28 cellular contexts compared by ENCODE assay signal in genomic region chr12:98221243-98221808, GRCh38.
A peak's percentile ranks its signal among the peaks of the same experiment; 100 is the strongest.
DNase-seq lines count a peak whose midpoint lies in the region; ATAC-seq, FAIRE-seq and TF ChIP-seq lines count a peak whose summit lies in the region.
"Had no signal": no experiment of that assay in that cellular context is flagged by ENCODE, and none has a peak within 500 bp of the region (broad histone marks: within the 10 kb centered on the region; RNA-seq: fewer than 3 reads in every experiment).

No MANE protein-coding gene starts in this region.

- DNase-seq in Daoy (ENCODE audit: low read depth) (peak; percentile 46), astrocyte (ENCODE audit: low read depth) (peak; percentile 58), endodermal cell (peak; percentile 59), nephron progenitor cell (no peak), T1000 (lab: John Stamatoyannopoulos, UW) (no peak), GM13977 (ENCODE audit: low spot score) (no peak), NCI-H1417 (lab: John Stamatoyannopoulos, UW) (no peak)
- DNase-seq: BE2C; CD8-positive, alpha-beta memory T cell; DMS 273 treated with DMSO at 0.1 percent for 48 hours; DMS79; H9; KBM-7; MV-4-11; NCI-H1694; NCI-H2029 treated with DMSO at 0.1 percent for 48 hours; NCI-H2171; NCI-H345; PC-9; SJCRH30 had no signal

- H4K20me1 ChIP-seq in astrocyte (ENCODE audit: insufficient read depth, low read length) = no peaks in the 10 kb centered on the region

- peak overlapping the region; percentile 25 for H3K4me2 ChIP-seq in astrocyte (ENCODE audit: low read length)
- H3K4me2 ChIP-seq: PC-9 had no signal

- H3K27me3 Mint-ChIP-seq in astrocyte (ENCODE audit: low read depth, unreplicated experiment) (peaks cover 2% of the 10 kb centered on the region), endodermal cell (ENCODE audit: insufficient read depth) (no peaks in the 10 kb centered on the region), nephron progenitor cell (ENCODE audit: low read depth, poor library complexity) (no peaks in the 10 kb centered on the region)

- TF ChIP-seq CTCF in astrocyte (IDR thresholded peaks at IDR 0.05; ENCODE audit: insufficient read depth, low read depth, low read length) = no peak
- no peak for TF ChIP-seq CTCF in endodermal cell (conservative IDR thresholded peaks at IDR 0.05)
- TF ChIP-seq CTCF in nephron progenitor cell (IDR thresholded peaks at IDR 0.05) = no peak
- TF ChIP-seq CTCF in GM13977 (IDR thresholded peaks at IDR 0.05; ENCODE audit: extremely low read depth, insufficient read depth, missing control alignments) = no peak

- H3K9ac ChIP-seq in astrocyte (ENCODE audit: low read length) = no peak overlapping the region
- H3K9ac ChIP-seq in endodermal cell (ENCODE audit: extremely low read depth, low read length, poor library complexity, severe bottlenecking) = no peak overlapping the region

- H2AFZ ChIP-seq in astrocyte (ENCODE audit: low read depth, low read length) = no peak overlapping the region
- H2AFZ ChIP-seq: PC-9 had no signal

- peaks cover 3% of the 10 kb centered on the region for H3K27me3 ChIP-seq in astrocyte (ENCODE audit: insufficient read depth, low read length)
- H3K27me3 ChIP-seq in endodermal cell (ENCODE audit: control insufficient read depth, insufficient read depth, low read length, poor library complexity, severe bottlenecking) = no peaks in the 10 kb centered on the region
- H3K27me3 ChIP-seq: BE2C, SJCRH30 had no signal

- H3K4me1 ChIP-seq in astrocyte (ENCODE audit: insufficient read depth, low read length) (peaks cover 5% of the 10 kb centered on the region), endodermal cell (ENCODE audit: control insufficient read depth, insufficient read depth, low read length) (peaks cover 5% of the 10 kb centered on the region)
- H3K4me1 ChIP-seq: BE2C, SJCRH30 had no signal

- 78 to 86% methylated on average over 3 to 7 of the region's 8 CpGs for WGBS in endodermal cell (ENCODE audit: insufficient coverage in 1 of 2, insufficient read length in 1 of 2), 2 experiments

- H3K79me2 ChIP-seq in astrocyte (ENCODE audit: insufficient read depth, low read length) = no peaks in the 10 kb centered on the region

- H3K9me3 Mint-ChIP-seq in astrocyte (ENCODE audit: unreplicated experiment) = peaks cover 3% of the 10 kb centered on the region
- peaks cover 1% of the 10 kb centered on the region for H3K9me3 Mint-ChIP-seq in endodermal cell
- no peaks in the 10 kb centered on the region for H3K9me3 Mint-ChIP-seq in nephron progenitor cell
- H3K9me3 Mint-ChIP-seq: CD14-positive monocyte, GM23338 had no signal

- ATAC-seq in HG02623 (IDR thresholded peaks at IDR 0.05; ENCODE audit: unreplicated experiment) = no peak
- ATAC-seq: GM23338, Right ventricle myocardium inferior, SK-N-SH treated with all-trans-retinoic acid at 6 μM for 48 hours had no signal

- H3K4me3 ChIP-seq in astrocyte (ENCODE audit: insufficient read depth, low read depth, low read length) (no peak overlapping the region), endodermal cell (ENCODE audit: low read length) (no peak overlapping the region)
- H3K4me3 ChIP-seq: GM23338, PC-9, SJCRH30 had no signal

- H3K36me3 Mint-ChIP-seq in astrocyte (ENCODE audit: low read depth, unreplicated experiment) (no peaks in the 10 kb centered on the region), endodermal cell (ENCODE audit: low read depth) (no peaks in the 10 kb centered on the region), nephron progenitor cell (ENCODE audit: low read depth) (no peaks in the 10 kb centered on the region)
- H3K36me3 Mint-ChIP-seq: CD14-positive monocyte; CD8-positive, alpha-beta memory T cell had no signal

- H3K9me3 ChIP-seq in astrocyte (ENCODE audit: insufficient read depth, low read depth, low read length) = no peaks in the 10 kb centered on the region
- peaks cover 5% of the 10 kb centered on the region for H3K9me3 ChIP-seq in endodermal cell (ENCODE audit: control insufficient read depth, low read length)
- H3K9me3 ChIP-seq: BE2C, SJCRH30 had no signal

- H3K36me3 ChIP-seq in astrocyte (ENCODE audit: insufficient read depth, low read length) (no peaks in the 10 kb centered on the region), endodermal cell (ENCODE audit: control insufficient read depth, insufficient read depth, low read length) (no peaks in the 10 kb centered on the region)
- H3K36me3 ChIP-seq: BE2C, SJCRH30 had no signal

- H3K27ac Mint-ChIP-seq in astrocyte (ENCODE audit: unreplicated experiment) (no peak overlapping the region), endodermal cell (peak overlapping the region; percentile 10), nephron progenitor cell (peak overlapping the region; percentile 7)
- H3K27ac Mint-ChIP-seq: GM23338 had no signal

- H3K4me3 Mint-ChIP-seq in astrocyte (ENCODE audit: unreplicated experiment) = no peak overlapping the region
- no peak overlapping the region for H3K4me3 Mint-ChIP-seq in endodermal cell
- H3K4me3 Mint-ChIP-seq in nephron progenitor cell = no peak overlapping the region
- H3K4me3 Mint-ChIP-seq: CD14-positive monocyte; CD8-positive, alpha-beta memory T cell; GM23338; H9 had no signal

- H3K4me1 Mint-ChIP-seq in astrocyte (ENCODE audit: low read depth, unreplicated experiment) (peaks cover 3% of the 10 kb centered on the region), endodermal cell (peaks cover 54% of the 10 kb centered on the region), nephron progenitor cell (peaks cover 13% of the 10 kb centered on the region)
- H3K4me1 Mint-ChIP-seq: CD14-positive monocyte; CD8-positive, alpha-beta memory T cell had no signal

- FAIRE-seq in astrocyte (lab: Jason Lieb, UNC) = no peak
- FAIRE-seq: GM18507, HTR-8/SVneo had no signal

- in situ Hi-C loops in GM13977 (cut with MboI; ENCODE audit: low pct_unique_long_range_greater_than_20kb, low sequenced_read_pairs, unreplicated experiment) = no loop called here

- H3K27ac ChIP-seq in astrocyte (ENCODE audit: low read depth, low read length) (no peak overlapping the region), endodermal cell (ENCODE audit: low read depth, low read length) (no peak overlapping the region)
- H3K27ac ChIP-seq: 22Rv1, PC-9, SJCRH30 had no signal

Comparison
In these comparisons a context has a peak if more than half of its experiments do, and no peak if none do; other contexts are left out.
1. DNase-seq: peak in Daoy (single experiment), astrocyte (single experiment) and endodermal cell (single experiment); none in nephron progenitor cell (single experiment), T1000 (single experiment), GM13977 (single experiment) and NCI-H1417 (0 of 3).